ENCODE assay signal across 8 cellular contexts in the genomic region with DNA sequence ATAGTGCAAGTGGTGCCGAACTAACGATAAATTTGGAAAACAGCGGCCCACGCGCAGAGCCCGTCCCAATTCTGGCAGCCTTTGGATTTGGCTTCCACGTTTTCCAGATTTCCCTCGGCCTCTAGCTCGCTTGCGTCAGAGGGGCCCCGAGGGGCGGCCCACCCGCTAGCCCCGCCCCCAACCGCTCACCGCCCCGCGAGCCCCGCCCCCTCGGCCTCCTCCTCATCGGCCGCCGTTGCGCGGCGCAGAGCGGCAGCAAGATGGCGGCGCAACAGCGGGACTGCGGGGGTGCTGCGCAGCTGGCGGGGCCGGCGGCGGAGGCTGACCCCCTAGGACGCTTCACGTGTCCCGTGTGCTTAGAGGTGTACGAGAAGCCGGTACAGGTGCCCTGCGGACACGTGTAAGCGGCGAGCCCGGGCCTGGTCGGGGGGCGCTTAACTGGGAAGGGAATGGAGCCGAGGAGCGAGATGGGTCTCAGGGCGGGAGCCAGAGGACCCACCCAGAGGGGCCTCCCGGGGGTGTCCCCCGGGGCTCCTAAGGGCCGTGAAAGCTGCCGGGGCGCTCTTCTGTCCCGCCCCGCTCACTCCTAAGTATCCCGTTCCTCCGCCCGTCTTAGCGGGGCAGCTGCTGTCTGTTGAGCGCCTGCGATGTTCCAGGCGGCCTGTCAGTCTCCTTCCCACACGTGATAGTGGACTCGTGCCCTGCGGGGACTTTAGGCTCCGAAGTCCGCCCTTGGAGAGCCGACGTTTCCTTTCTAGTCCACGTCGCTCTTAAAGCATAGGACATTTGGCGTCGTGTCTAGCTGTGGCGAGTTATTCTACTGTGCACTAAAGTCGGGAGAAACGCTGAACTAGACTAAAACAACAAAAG. TPM values are rescaled to one million over a fixed set of nuclear protein-coding genes. Genes with fewer than 3 reads are reported as not detected.
DNase-seq lines count a peak whose midpoint lies in the region; TF ChIP-seq lines count a peak whose summit lies in the region.

A gene with protein sequence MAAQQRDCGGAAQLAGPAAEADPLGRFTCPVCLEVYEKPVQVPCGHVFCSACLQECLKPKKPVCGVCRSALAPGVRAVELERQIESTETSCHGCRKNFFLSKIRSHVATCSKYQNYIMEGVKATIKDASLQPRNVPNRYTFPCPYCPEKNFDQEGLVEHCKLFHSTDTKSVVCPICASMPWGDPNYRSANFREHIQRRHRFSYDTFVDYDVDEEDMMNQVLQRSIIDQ (plus strand): TSS at position 245 of the 870 bp plus-strand sequence. CDS start 16 bp downstream, at position 261.

- DNase-seq in GM04504 (ENCODE audit: low read depth) = peak; percentile 81
- peak; percentile 73 for DNase-seq in HFFc6
- peak; percentile 93 to 96 (median 95) for DNase-seq in NCI-H1417 (lab: John Stamatoyannopoulos, UW)
- DNase-seq in T-helper 1 cell = peak; percentile 86 to 92 (median 88)
- peak; percentile 96 for DNase-seq in cardiac septum (ENCODE audit: low spot score)
- peak; percentile 89 for DNase-seq in pons (ENCODE audit: low spot score)
- DNase-seq in tibial nerve (ENCODE audit: low spot score in 2 of 2) = peak; percentile 92 to 94

- peaks cover 33% of the 10 kb centered on the region for H3K4me1 Mint-ChIP-seq in HFFc6 (ENCODE audit: low read depth)

- no peaks in the 10 kb centered on the region for H3K27me3 ChIP-seq in tibial nerve

- 0 to 1% (median 0%) methylated on average over 76 to 79 of the region's 79 CpGs for WGBS in adipose tissue, 3 donors
- 0 to 1% methylated on average over 36 to 69 of the region's 79 CpGs for WGBS in tibial nerve, 2 donors

- TF ChIP-seq POLR2A in tibial nerve (IDR thresholded peaks at IDR 0.05) = peak; percentile 73 to 97

- H3K4me3 Mint-ChIP-seq in HFFc6 = peak within 1 kb of the TSS; percentile 99

- H3K36me3 Mint-ChIP-seq in HFFc6 (ENCODE audit: low read depth) = peaks cover 11% of the 10 kb centered on the region

- H3K27ac Mint-ChIP-seq in HFFc6 = peak within 1 kb of the TSS; percentile 76

- H3K27ac ChIP-seq in adipose tissue (ENCODE audit: low read depth, low read length) = peak within 1 kb of the TSS; percentile 5
- H3K27ac ChIP-seq in tibial nerve = peak within 1 kb of the TSS; percentile 94 to 98 (median 96)

- peaks cover 0 to 55% (median 24%) of the 10 kb centered on the region in 4 donors for H3K4me1 ChIP-seq in tibial nerve

- H3K27me3 Mint-ChIP-seq in HFFc6 (ENCODE audit: insufficient read depth) = peaks cover 2% of the 10 kb centered on the region

- peaks cover 0 to 15% (median 0%) of the 10 kb centered on the region in 3 donors for H3K36me3 ChIP-seq in tibial nerve

- H3K9me3 ChIP-seq in tibial nerve = no peaks in the 10 kb centered on the region

- H3K9me3 Mint-ChIP-seq in HFFc6 = no peaks in the 10 kb centered on the region

- TF ChIP-seq EP300 in tibial nerve (IDR thresholded peaks at IDR 0.05) = peak; percentile 54 to 99

- TF ChIP-seq CTCF in HFFc6 (IDR thresholded peaks at IDR 0.05) = peak; percentile 25; the same call in 1 of the 2 replicates
- peak in 2 of 5 experiments; percentile 14 to 38 for TF ChIP-seq CTCF in tibial nerve (IDR thresholded peaks at IDR 0.05)

- intact Hi-C loops in cardiac septum (cut with DNase I) = no loop called here

- peak within 1 kb of the TSS; percentile 80 to 98 (median 88) for H3K4me3 ChIP-seq in tibial nerve

RNA-seq across cellular contexts. Expression of the gene that starts here (rescaled TPM):
- 10 to 100 TPM; 51.6 to 61.0 (median 56.1) TPM for total RNA-seq in HFFc6 (2021; fragmentation: NEBNext Ultra II Directional; extraction: Animal tissue kit (Norgen Biotek cat#: 25700))
- 10 to 100 TPM; 45.1 to 57.9 (median 45.7) TPM for polyA plus RNA-seq in adipose tissue
- total RNA-seq in cardiac septum (45.8 TPM), tibial nerve (100 to 1,000 TPM; 211 to 311 (median 272) TPM)

Comparison
In these comparisons a context has a peak if more than half of its experiments do, and no peak if none do; other contexts are left out.
1. Peak in every context shown above with its lines: DNase-seq, H3K4me3 ChIP-seq and H3K27ac ChIP-seq.